Comparison of ENCODE assay signal across 19 cellular contexts in genomic region chr5:102611312-102611711, GRCh38.
"Had no signal": no experiment of that assay in that cellular context is flagged by ENCODE, and none has a peak within 500 bp of the region (broad histone marks: within the 10 kb centered on the region; RNA-seq: fewer than 3 reads in every experiment).

No MANE protein-coding gene starts in this region.

- H3K4me3 ChIP-seq: colonic mucosa, SJCRH30 had no signal

- H3K4me1 ChIP-seq: colonic mucosa, SJCRH30 had no signal

- DNase-seq: activated CD4-positive, alpha-beta T cell treated with anti-CD3 and anti-CD28 coated beads for 4 hours; activated CD8-positive, alpha-beta memory T cell treated with anti-CD3 and anti-CD28 coated beads, Interleukin-2, amount 50 U/mL, for 4 hours; activated CD8-positive, alpha-beta T cell treated with anti-CD3 and anti-CD28 coated beads for 36 hours; activated gamma-delta T cell treated with Interleukin-2 at 50 U/mL for 16 hours; activated naive CD4-positive, alpha-beta T cell treated with anti-CD3 and anti-CD28 coated beads, Interleukin-2, amount 10 ng/mL, durations not matched to agents 7 days and 5 days; activated naive CD8-positive, alpha-beta T cell treated with anti-CD3 and anti-CD28 coated beads for 36 hours; activated T-cell treated with anti-CD3 and anti-CD28 coated beads, Interleukin-2, amount 50 U/mL, for 72 hours; colonic mucosa; Karpas-422; MM.1S; NCI-H1105; NCI-H1436 treated with DMSO at 0.1 percent for 48 hours; NCI-H187; NCI-H2081 treated with DMSO at 0.1 percent for 48 hours; NCI-H526; NCI-H774; NK-92 treated with Interleukin-12 subunit alpha and Interleukin-12 subunit beta, amount 100 ng/mL, for 24 hours; SJCRH30 had no signal

- H3K27me3 ChIP-seq: colonic mucosa, SJCRH30 had no signal

- H3K9me3 ChIP-seq: colonic mucosa, SJCRH30 had no signal

- H3K36me3 ChIP-seq: colonic mucosa, SJCRH30 had no signal

- ATAC-seq: activated CD4-positive, CD25-positive, alpha-beta regulatory T cell treated with anti-CD3 and anti-CD28 coated beads, Interleukin-2, amount 50 U/mL, for 24 hours; activated CD8-positive, alpha-beta T cell treated with anti-CD3 and anti-CD28 coated beads for 36 hours; activated T-cell treated with anti-CD3 and anti-CD28 coated beads, Interleukin-2, amount 50 U/mL, for 72 hours had no signal

- H3K27ac ChIP-seq: colonic mucosa, SJCRH30 had no signal
